8 cellular contexts compared by ENCODE assay signal in the genomic region with DNA sequence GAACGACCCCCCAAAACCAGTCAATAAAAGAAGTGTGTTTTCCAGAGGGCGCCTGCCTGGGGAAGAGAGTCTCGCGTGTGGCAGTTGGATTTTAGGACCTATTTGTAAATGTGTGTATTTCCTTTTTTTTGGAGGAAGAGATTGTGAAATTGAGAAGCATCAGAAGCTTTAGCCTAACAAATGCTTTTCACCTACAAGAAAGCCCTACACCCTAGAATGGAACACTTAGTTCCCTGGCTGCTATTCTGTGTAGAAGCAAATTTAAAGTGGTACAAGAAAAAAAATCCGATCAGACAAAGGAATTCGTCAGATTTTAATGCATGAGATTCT. TPM values are rescaled to one million over a fixed set of nuclear protein-coding genes. Genes with fewer than 3 reads are reported as not detected.
DNase-seq lines count a peak whose midpoint lies in the region; ATAC-seq and TF ChIP-seq lines count a peak whose summit lies in the region.

No MANE protein-coding gene starts in this region.

- H3K27ac ChIP-seq in SU-DHL-6 (ENCODE audit: low read depth, low read length) (peak overlapping the region; percentile 85), foreskin keratinocyte (peak overlapping the region; percentile 49), skin epidermis (peak overlapping the region in 20 of 21 experiments; percentile 76 to 100 (median 98))

- H2AFZ ChIP-seq in SU-DHL-6 (ENCODE audit: low read depth, low read length, severe bottlenecking), result no peak overlapping the region

- H3K27me3 ChIP-seq in SU-DHL-6 (ENCODE audit: low read length) (no peaks in the 10 kb centered on the region), foreskin keratinocyte (no peaks in the 10 kb centered on the region)

- H3K27me3 Mint-ChIP-seq in T-helper 2 cell treated with Interferon-gamma antibody and Interleukin-4, amounts not matched to agents 5 μg/mL and 100 μg/mL, for 36 hours (ENCODE audit: low read depth), result peaks cover 4% of the 10 kb centered on the region

- H3K36me3 Mint-ChIP-seq in T-helper 2 cell treated with Interferon-gamma antibody and Interleukin-4, amounts not matched to agents 5 μg/mL and 100 μg/mL, for 36 hours (ENCODE audit: low read depth), result peaks cover 6% of the 10 kb centered on the region

- DNase-seq in T-helper 2 cell treated with Interferon-gamma antibody and Interleukin-4, amounts not matched to agents 5 μg/mL and 100 μg/mL, for 36 hours (ENCODE audit: low spot score), result no peak
- DNase-seq in T-helper 2 cell, result no peak
- no peak for DNase-seq in foreskin keratinocyte
- DNase-seq in 8988T, result no peak
- no peak for DNase-seq in NCI-H2029 (lab: John Stamatoyannopoulos, UW)

- no peaks in the 10 kb centered on the region for H3K9me3 Mint-ChIP-seq in T-helper 2 cell treated with Interferon-gamma antibody and Interleukin-4, amounts not matched to agents 5 μg/mL and 100 μg/mL, for 36 hours

- H3K4me2 ChIP-seq in SU-DHL-6 (ENCODE audit: low read depth, low read length, poor library complexity, severe bottlenecking), result peak overlapping the region; percentile 66

- peak overlapping the region; percentile 82 for H3K4me3 Mint-ChIP-seq in T-helper 2 cell treated with Interferon-gamma antibody and Interleukin-4, amounts not matched to agents 5 μg/mL and 100 μg/mL, for 36 hours

- H3K79me2 ChIP-seq in SU-DHL-6 (ENCODE audit: insufficient read depth, low read length), result peaks cover 54% of the 10 kb centered on the region

- H3K4me1 ChIP-seq in foreskin keratinocyte, result peaks cover 9% of the 10 kb centered on the region

- TF ChIP-seq CTCF in SU-DHL-6 (IDR thresholded peaks at IDR 0.05; ENCODE audit: insufficient read depth, low read length, poor library complexity, severe bottlenecking), result no peak
- peak; percentile 2 for TF ChIP-seq CTCF in foreskin keratinocyte (conservative IDR thresholded peaks at IDR 0.05)

- H3K27ac Mint-ChIP-seq in T-helper 2 cell treated with Interferon-gamma antibody and Interleukin-4, amounts not matched to agents 5 μg/mL and 100 μg/mL, for 36 hours, result peak overlapping the region; percentile 79

- no peaks in the 10 kb centered on the region for H3K9me3 ChIP-seq in SU-DHL-6 (ENCODE audit: insufficient read depth, low read length)

- H3K4me1 Mint-ChIP-seq in T-helper 2 cell treated with Interferon-gamma antibody and Interleukin-4, amounts not matched to agents 5 μg/mL and 100 μg/mL, for 36 hours (ENCODE audit: low read depth), result peaks cover 28% of the 10 kb centered on the region

- H3K4me3 ChIP-seq in SU-DHL-6 (ENCODE audit: insufficient read depth, low read length, poor library complexity, severe bottlenecking) (peak overlapping the region; percentile 55), skin epidermis (peak overlapping the region; percentile 81 to 100 (median 94))

- H3K36me3 ChIP-seq in SU-DHL-6 (ENCODE audit: low read length), result no peaks in the 10 kb centered on the region

- ATAC-seq in foreskin keratinocyte, result no peak
- no peak for ATAC-seq in GM19467 (IDR thresholded peaks at IDR 0.05; ENCODE audit: unreplicated experiment)

- no peaks in the 10 kb centered on the region for H4K20me1 ChIP-seq in SU-DHL-6 (ENCODE audit: low read depth, low read length)

- H3K9me2 ChIP-seq in SU-DHL-6 (replicated peaks; ENCODE audit: insufficient read depth, low read length), result no peaks in the 10 kb centered on the region

- H3K9ac ChIP-seq in SU-DHL-6 (ENCODE audit: low read length), result peak overlapping the region; percentile 68

- H3F3A ChIP-seq in SU-DHL-6 (ENCODE audit: insufficient read depth), result peaks cover 17% of the 10 kb centered on the region

RNA-seq across cellular contexts. Expression of a gene that starts 1.4 kb away (rescaled TPM):
- total RNA-seq in foreskin keratinocyte, result 27.7 and 31.7 TPM in 2 replicates
- 9.0 and 9.4 TPM in 2 replicates for polyA plus RNA-seq in foreskin keratinocyte
